ENCODE assay signal across 19 cellular contexts in the genomic region with DNA sequence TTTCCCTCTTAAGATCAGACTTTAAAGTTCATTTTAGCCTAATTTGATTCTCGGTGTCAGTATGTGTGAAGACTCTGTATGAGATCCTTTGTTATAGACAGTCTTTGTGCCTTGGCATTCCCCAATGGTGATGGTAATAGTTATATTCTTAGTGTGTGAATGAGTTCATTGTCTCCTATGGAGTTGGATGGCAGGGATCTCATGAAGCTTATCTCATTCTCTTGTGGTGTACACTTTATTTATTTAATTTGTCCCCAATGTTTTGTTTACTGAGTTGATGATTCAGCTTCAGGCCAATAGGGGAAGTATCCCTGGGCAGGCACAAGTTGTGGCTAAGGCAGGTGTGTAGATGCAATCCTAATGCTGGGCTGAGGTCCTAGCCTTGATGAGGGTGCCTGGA.
"Had no signal": no experiment of that assay in that cellular context is flagged by ENCODE, and none has a peak within 500 bp of the region (broad histone marks: within the 10 kb centered on the region; RNA-seq: fewer than 3 reads in every experiment).

No MANE protein-coding gene starts in this region.

- H3K36me3 ChIP-seq: brain microvascular endothelial cell, gastroesophageal sphincter had no signal

- H3K4me3 ChIP-seq: gastroesophageal sphincter, skin epidermis had no signal

- H3K4me1 ChIP-seq: gastroesophageal sphincter had no signal

- DNase-seq: activated CD4-positive, alpha-beta T cell treated with anti-CD3 and anti-CD28 coated beads for 48 hours; activated CD8-positive, alpha-beta memory T cell treated with anti-CD3 and anti-CD28 coated beads, Interleukin-2, amount 50 U/mL, for 4 hours; activated CD8-positive, alpha-beta T cell treated with anti-CD3 and anti-CD28 coated beads, Interleukin-2, amount 10 ng/mL, durations not matched to agents 7 days and 5 days; activated gamma-delta T cell; activated naive CD8-positive, alpha-beta T cell treated with anti-CD3 and anti-CD28 coated beads, Interleukin-2, amount 10 ng/mL, durations not matched to agents 7 days and 5 days; activated T-cell treated with anti-CD3 and anti-CD28 coated beads, Interleukin-2, amount 50 U/mL, for 48 hours; brain microvascular endothelial cell; cerebellar nuclear complex; dermis blood vessel endothelial cell; left ventricle myocardium superior; mesendoderm; right cardiac atrium; stimulated activated CD4-positive, alpha-beta T cell treated with anti-CD3 and anti-CD28 coated beads, Interleukin-15, amount 100 ng/mL, for 24 hours; stimulated activated CD4-positive, alpha-beta T cell treated with anti-CD3 and anti-CD28 coated beads, Interleukin-4, amount 100 ng/mL, for 1 hour; stimulated activated naive CD4-positive, alpha-beta T cell; trophoblast cell had no signal

- H3K27me3 ChIP-seq: brain microvascular endothelial cell, gastroesophageal sphincter had no signal

- H3K27ac ChIP-seq: brain microvascular endothelial cell, epithelial cell of prostate, gastroesophageal sphincter, skin epidermis had no signal
